Comparison of ENCODE assay signal across 1 cellular context in the genomic region with DNA sequence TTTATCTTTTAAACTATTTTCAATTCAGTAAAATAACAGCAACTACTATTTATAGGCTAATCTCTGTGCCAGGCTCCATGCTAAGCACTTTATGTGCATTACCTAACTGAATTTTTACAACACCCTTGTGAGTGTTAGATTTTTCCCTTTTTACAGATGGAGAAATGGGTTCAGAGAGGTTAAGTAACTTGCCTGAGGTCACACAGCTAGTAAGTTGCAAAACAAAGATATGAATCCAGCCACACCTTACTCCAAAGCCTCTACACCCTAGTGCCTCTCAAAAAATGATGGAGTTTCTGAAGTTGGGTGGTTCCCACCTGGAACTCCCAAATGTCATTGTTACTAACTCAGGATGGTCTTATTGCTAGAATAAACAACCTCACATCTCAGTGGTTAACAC.
A peak's percentile ranks its signal among the peaks of the same experiment; 100 is the strongest.
TF ChIP-seq lines count a peak whose summit lies in the region.

No MANE protein-coding gene starts in this region.

TF ChIP-seq in K562, 482 proteins besides CTCF, POLR2A, EP300 and RAD21 (continued from another document):
- no peak for TF ChIP-seq POLR2B (IDR thresholded peaks at IDR 0.05; ENCODE audit: low read depth, partially characterized antibody)
- TF ChIP-seq ADNP (tag; IDR thresholded peaks at IDR 0.05): peak; percentile 85
- TF ChIP-seq NFYB (IDR thresholded peaks at IDR 0.05; ENCODE audit: extremely low read depth, insufficient read length): no peak
- no peak for TF ChIP-seq TRIM25 (IDR thresholded peaks at IDR 0.05; ENCODE audit: borderline replicate concordance)
- no peak for TF ChIP-seq ARHGAP35 (IDR thresholded peaks at IDR 0.05; ENCODE audit: partially characterized antibody)
- peak; percentile 55 for TF ChIP-seq CHD4 (IDR thresholded peaks at IDR 0.05; ENCODE audit: insufficient read depth, insufficient replicate concordance, low read depth, low read length, poor library complexity, severe bottlenecking)
- no peak for TF ChIP-seq E2F4 (CRISPR knock-in tag; IDR thresholded peaks at IDR 0.05; ENCODE audit: low read depth)
- TF ChIP-seq, protein P1, sequence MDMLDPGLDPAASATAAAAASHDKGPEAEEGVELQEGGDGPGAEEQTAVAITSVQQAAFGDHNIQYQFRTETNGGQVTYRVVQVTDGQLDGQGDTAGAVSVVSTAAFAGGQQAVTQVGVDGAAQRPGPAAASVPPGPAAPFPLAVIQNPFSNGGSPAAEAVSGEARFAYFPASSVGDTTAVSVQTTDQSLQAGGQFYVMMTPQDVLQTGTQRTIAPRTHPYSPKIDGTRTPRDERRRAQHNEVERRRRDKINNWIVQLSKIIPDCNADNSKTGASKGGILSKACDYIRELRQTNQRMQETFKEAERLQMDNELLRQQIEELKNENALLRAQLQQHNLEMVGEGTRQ (CRISPR knock-in tag; IDR thresholded peaks at IDR 0.05): no peak
- TF ChIP-seq RCOR1 (IDR thresholded peaks at IDR 0.05; ENCODE audit: borderline replicate concordance in 1 of 2, low read depth in 2 of 2, low read length in 2 of 2): 0 out of 4 replicates have a peak, but pooled peaks of 1 of the 2 experiments have one; percentile 14
- TF ChIP-seq, protein P2, sequence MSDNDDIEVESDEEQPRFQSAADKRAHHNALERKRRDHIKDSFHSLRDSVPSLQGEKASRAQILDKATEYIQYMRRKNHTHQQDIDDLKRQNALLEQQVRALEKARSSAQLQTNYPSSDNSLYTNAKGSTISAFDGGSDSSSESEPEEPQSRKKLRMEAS (CRISPR knock-in tag; IDR thresholded peaks at IDR 0.05): no peak
- TF ChIP-seq KDM1A (IDR thresholded peaks at IDR 0.05): peak; percentile 64 to 86
- peak; percentile 99 for TF ChIP-seq RBM25 (IDR thresholded peaks at IDR 0.05; ENCODE audit: low read depth, low read length, severe bottlenecking)
- no peak for TF ChIP-seq NR4A1 (CRISPR knock-in tag; IDR thresholded peaks at IDR 0.05)
- TF ChIP-seq NR4A1 (tag; IDR thresholded peaks at IDR 0.05): no peak
- TF ChIP-seq SP2 (IDR thresholded peaks at IDR 0.05; ENCODE audit: extremely low read depth, low read depth, low read length, poor library complexity, severe bottlenecking): no peak
- TF ChIP-seq ATF4 (CRISPR knock-in tag; IDR thresholded peaks at IDR 0.05): no peak
- peak; percentile 53; the same call in 1 of the 2 replicates for TF ChIP-seq SMARCA5 (IDR thresholded peaks at IDR 0.05)
- TF ChIP-seq TEAD1 (CRISPR knock-in tag; IDR thresholded peaks at IDR 0.05): no peak
- TF ChIP-seq ZFP36 (IDR thresholded peaks at IDR 0.05; ENCODE audit: low read depth, low read length, partially characterized antibody): peak; percentile 88
- no peak for TF ChIP-seq IRF2 (CRISPR knock-in tag; IDR thresholded peaks at IDR 0.05)
- TF ChIP-seq ZBTB17 (CRISPR knock-in tag; IDR thresholded peaks at IDR 0.05): no peak
- no peak for TF ChIP-seq MAZ (CRISPR knock-in tag; conservative IDR thresholded peaks at IDR 0.05 in 1 of 2, IDR thresholded peaks at IDR 0.05 in 1 of 2)
- peak; percentile 59; the same call in 1 of the 2 replicates for TF ChIP-seq HDAC2 (IDR thresholded peaks at IDR 0.05)
- TF ChIP-seq BCOR (IDR thresholded peaks at IDR 0.05): peak; percentile 95
- TF ChIP-seq ZBTB1 (CRISPR knock-in tag; IDR thresholded peaks at IDR 0.05; ENCODE audit: borderline replicate concordance, low read depth): no peak
- no peak for TF ChIP-seq BHLHE40 (IDR thresholded peaks at IDR 0.05; ENCODE audit: low read length)
